In genomic region chr6:31538805-31539400, GRCh38 we compare ENCODE assay signal across 9 cellular contexts. TPM values are rescaled to one million over a fixed set of nuclear protein-coding genes. Genes with fewer than 3 reads are reported as not detected.
DNase-seq lines count a peak whose midpoint lies in the region; ATAC-seq and TF ChIP-seq lines count a peak whose summit lies in the region.
"Had no signal": no experiment of that assay in that cellular context is flagged by ENCODE, and none has a peak within 500 bp of the region (broad histone marks: within the 10 kb centered on the region; RNA-seq: fewer than 3 reads in every experiment).

No MANE protein-coding gene starts in this region.

- CTCF ChIA-PET in activated CD4-positive, alpha-beta memory T cell treated with anti-CD3 and anti-CD28 coated beads for 36 hours (lab: Charles Lee) = interaction anchor here (0.8 to 29.2 kb wide), 5 partner anchors 9 to 48 kb away, joined by 3 to 1658 read pairs (median 23); partner anchors contain the start of genes LST1, LTB, MICB and NCR3

- peak overlapping the region; percentile 95 for H3K4me3 ChIP-seq in fibroblast of the aortic adventitia (ENCODE audit: low read depth, low read length)
- peak overlapping the region in 1 of 4 donors; percentile 68 for H3K4me3 ChIP-seq in sigmoid colon

- TF ChIP-seq CTCF in HFFc6 (IDR thresholded peaks at IDR 0.05) = no peak
- TF ChIP-seq CTCF in fibroblast of the aortic adventitia (IDR thresholded peaks at IDR 0.05; ENCODE audit: insufficient read depth, low read length) = no peak
- no peak for TF ChIP-seq CTCF in sigmoid colon (IDR thresholded peaks at IDR 0.05)

- TF ChIP-seq EP300 in sigmoid colon (IDR thresholded peaks at IDR 0.05) = no peak

- DNase-seq in HFFc6 (no peak), fibroblast of the aortic adventitia (ENCODE audit: low read depth) (no peak), sigmoid colon (no peak), NCI-H187 (lab: John Stamatoyannopoulos, UW) (no peak)
- peak; percentile 8 for DNase-seq in activated CD4-positive, alpha-beta memory T cell treated with anti-CD3 and anti-CD28 coated beads for 36 hours
- DNase-seq: dermis blood vessel endothelial cell, NCI-H1436 treated with DMSO at 0.1 percent for 48 hours had no signal

- ATAC-seq in GM21717 (IDR thresholded peaks at IDR 0.05; ENCODE audit: unreplicated experiment) (no peak), GM21528 (IDR thresholded peaks at IDR 0.05; ENCODE audit: low FRiP score, unreplicated experiment) (no peak)

- H3K4me3 Mint-ChIP-seq in HFFc6 = peak overlapping the region; percentile 88
- peak overlapping the region; percentile 94 for H3K4me3 Mint-ChIP-seq in activated CD4-positive, alpha-beta memory T cell treated with anti-CD3 and anti-CD28 coated beads for 36 hours

- H3K27ac ChIP-seq in sigmoid colon = peak overlapping the region in 3 of 4 donors; percentile 95 to 97 (median 96)

- POLR2A ChIA-PET in activated CD4-positive, alpha-beta memory T cell treated with anti-CD3 and anti-CD28 coated beads for 36 hours (lab: Charles Lee) = interaction anchor here (0.6 kb wide), 1 partner anchor 81 kb away, joined by 3 read pairs; no protein-coding TSS in a partner anchor

- peaks cover 43 to 65% (median 59%) of the 10 kb centered on the region in 4 donors for H3K36me3 ChIP-seq in sigmoid colon

- peaks cover 57% of the 10 kb centered on the region for H3K36me3 Mint-ChIP-seq in HFFc6 (ENCODE audit: low read depth)
- peaks cover 67% of the 10 kb centered on the region for H3K36me3 Mint-ChIP-seq in activated CD4-positive, alpha-beta memory T cell treated with anti-CD3 and anti-CD28 coated beads for 36 hours

- H3K9me3 ChIP-seq in sigmoid colon = no peaks in the 10 kb centered on the region

- H3K27ac Mint-ChIP-seq in HFFc6 = peak overlapping the region; percentile 43
- peak overlapping the region; percentile 93 for H3K27ac Mint-ChIP-seq in activated CD4-positive, alpha-beta memory T cell treated with anti-CD3 and anti-CD28 coated beads for 36 hours

- H3K27me3 ChIP-seq in sigmoid colon = no peaks in the 10 kb centered on the region

- no peak for TF ChIP-seq POLR2A in sigmoid colon (IDR thresholded peaks at IDR 0.05)

- peaks cover 7% of the 10 kb centered on the region for H3K27me3 Mint-ChIP-seq in HFFc6 (ENCODE audit: insufficient read depth)
- H3K27me3 Mint-ChIP-seq in activated CD4-positive, alpha-beta memory T cell treated with anti-CD3 and anti-CD28 coated beads for 36 hours = no peaks in the 10 kb centered on the region

- 55 to 65% methylated on average over 6 of the region's 6 CpGs for WGBS in sigmoid colon, 2 donors

- no peaks in the 10 kb centered on the region for H3K9me3 Mint-ChIP-seq in HFFc6
- H3K9me3 Mint-ChIP-seq in activated CD4-positive, alpha-beta memory T cell treated with anti-CD3 and anti-CD28 coated beads for 36 hours = no peaks in the 10 kb centered on the region

- peaks cover 0 to 38% (median 35%) of the 10 kb centered on the region in 4 donors for H3K4me1 ChIP-seq in sigmoid colon

- peaks cover 29% of the 10 kb centered on the region for H3K4me1 Mint-ChIP-seq in HFFc6 (ENCODE audit: low read depth)
- peaks cover 57% of the 10 kb centered on the region for H3K4me1 Mint-ChIP-seq in activated CD4-positive, alpha-beta memory T cell treated with anti-CD3 and anti-CD28 coated beads for 36 hours (ENCODE audit: low read depth)

- intact Hi-C loops in activated CD4-positive, alpha-beta memory T cell treated with anti-CD3 and anti-CD28 coated beads for 36 hours (cut with micrococcal nuclease) = no loop called here
- intact Hi-C loops in sigmoid colon (cut with DNase I) = no loop called here

RNA-seq across cellular contexts. Expression of gene DDX39B, which starts 2.9 kb away (rescaled TPM):
- total RNA-seq in HFFc6 (2021; fragmentation: NEBNext Ultra II Directional; extraction: Animal tissue kit (Norgen Biotek cat#: 25700)) = 100 to 1,000 TPM; 312 to 380 (median 358) TPM
- 100 to 1,000 TPM; 538 to 547 TPM for total RNA-seq in activated CD4-positive, alpha-beta memory T cell treated with anti-CD3 and anti-CD28 coated beads for 36 hours
- total RNA-seq in fibroblast of the aortic adventitia (ENCODE audit: low replicate concordance) (197 and 290 TPM in 2 replicates), sigmoid colon (100 to 1,000 TPM; 211 to 301 (median 239) TPM)
- 100 to 1,000 TPM; 130 to 293 (median 153) TPM for polyA plus RNA-seq in sigmoid colon

RNA-seq across cellular contexts. Expression of gene ATP6V1G2, which starts 7.5 kb away (rescaled TPM):
- 1 to 10 TPM; 2.9 to 4.1 (median 3.2) TPM for total RNA-seq in HFFc6 (2021; fragmentation: NEBNext Ultra II Directional; extraction: Animal tissue kit (Norgen Biotek cat#: 25700))
- total RNA-seq in activated CD4-positive, alpha-beta memory T cell treated with anti-CD3 and anti-CD28 coated beads for 36 hours = 1 to 10 TPM; 1.4 to 1.6 TPM
- total RNA-seq in fibroblast of the aortic adventitia (ENCODE audit: low replicate concordance) (3.8 and 6.7 TPM in 2 replicates), sigmoid colon (1 to 10 TPM; 2.8 to 9.1 (median 5.0) TPM)
- 1 to 10 TPM in 1 of 3 donors, not detected in 2; 3.0 TPM for polyA plus RNA-seq in sigmoid colon

RNA-seq across cellular contexts. Expression of gene NFKBIL1, which starts 8.5 kb away (rescaled TPM):
- total RNA-seq in HFFc6 (2021; fragmentation: NEBNext Ultra II Directional; extraction: Animal tissue kit (Norgen Biotek cat#: 25700)) = 10 to 100 TPM; 11.8 to 15.9 (median 13.6) TPM
- 10 to 100 TPM; 18.5 to 21.5 TPM for total RNA-seq in activated CD4-positive, alpha-beta memory T cell treated with anti-CD3 and anti-CD28 coated beads for 36 hours
- total RNA-seq in fibroblast of the aortic adventitia (ENCODE audit: low replicate concordance) = 20.0 and 48.7 TPM in 2 replicates
- 10 to 100 TPM; 32.5 to 55.1 (median 36.3) TPM for total RNA-seq in sigmoid colon
- 10 to 100 TPM; 18.0 to 31.3 (median 25.2) TPM for polyA plus RNA-seq in sigmoid colon

RNA-seq across cellular contexts. Expression of gene MCCD1, which starts 10.1 kb away (rescaled TPM):
- not detected for total RNA-seq in HFFc6 (2021; fragmentation: NEBNext Ultra II Directional; extraction: Animal tissue kit (Norgen Biotek cat#: 25700))
- not detected for total RNA-seq in activated CD4-positive, alpha-beta memory T cell treated with anti-CD3 and anti-CD28 coated beads for 36 hours
- total RNA-seq in fibroblast of the aortic adventitia (ENCODE audit: low replicate concordance) = not detected in 2 replicates
- not detected for total RNA-seq in sigmoid colon
- not detected for polyA plus RNA-seq in sigmoid colon
- total RNA-seq: dermis blood vessel endothelial cell had no signal

RNA-seq across cellular contexts. Expression of gene LTA, which starts 33.2 kb away (rescaled TPM):
- not detected for total RNA-seq in HFFc6 (2021; fragmentation: NEBNext Ultra II Directional; extraction: Animal tissue kit (Norgen Biotek cat#: 25700))
- 100 to 1,000 TPM; 696 to 733 TPM for total RNA-seq in activated CD4-positive, alpha-beta memory T cell treated with anti-CD3 and anti-CD28 coated beads for 36 hours
- total RNA-seq in fibroblast of the aortic adventitia (ENCODE audit: low replicate concordance) (not detected in 2 replicates), sigmoid colon (not detected)
- polyA plus RNA-seq in sigmoid colon = 1 to 10 TPM in 1 of 3 donors, not detected in 2; 3.6 TPM
- total RNA-seq: dermis blood vessel endothelial cell had no signal
